26 cellular contexts compared by ENCODE assay signal in genomic region chr16:88718178-88718577, GRCh38. TPM values are rescaled to one million over a fixed set of nuclear protein-coding genes. Genes with fewer than 3 reads are reported as not detected.
DNase-seq lines count a peak whose midpoint lies in the region; ATAC-seq and TF ChIP-seq lines count a peak whose summit lies in the region.
"Had no signal": no experiment of that assay in that cellular context is flagged by ENCODE, and none has a peak within 500 bp of the region (broad histone marks: within the 10 kb centered on the region; RNA-seq: fewer than 3 reads in every experiment).

No MANE protein-coding gene starts in this region.

- no peak overlapping the region for H3K4me3 Mint-ChIP-seq in activated CD4-positive, alpha-beta T cell treated with anti-CD3 and anti-CD28 coated beads, Interleukin-2, amount 10 ng/mL, durations not matched to agents 24 days and 14 days
- H3K4me3 Mint-ChIP-seq in activated CD4-positive, alpha-beta T cell treated with anti-CD3 and anti-CD28 coated beads, Interleukin-2, amount 10 ng/mL, durations not matched to agents 7 days and 5 days, result no peak overlapping the region
- H3K4me3 Mint-ChIP-seq: activated naive CD8-positive, alpha-beta T cell treated with anti-CD3 and anti-CD28 coated beads, Interleukin-2, amount 50 U/mL, for 24 hours; nephron progenitor cell; T-helper 1 cell treated with Interleukin-12 subunit alpha and Interleukin-12 subunit beta and Interleukin-4 antibody, amounts not matched to agents 30 μg/mL and 1 μg/mL, for 36 hours had no signal

- POLR2A ChIA-PET in activated CD4-positive, alpha-beta T cell treated with anti-CD3 and anti-CD28 coated beads, Interleukin-2, amount 10 ng/mL, durations not matched to agents 7 days and 5 days (lab: Charles Lee), result no interaction called here
- POLR2A ChIA-PET in RWPE1 (lab: Yijun Ruan, JAX; ENCODE audit: low non-redundant PET), result no interaction called here

- H3K36me3 Mint-ChIP-seq in activated CD4-positive, alpha-beta T cell treated with anti-CD3 and anti-CD28 coated beads, Interleukin-2, amount 10 ng/mL, durations not matched to agents 24 days and 14 days (ENCODE audit: low read depth), result peaks cover 42% of the 10 kb centered on the region
- H3K36me3 Mint-ChIP-seq in activated CD4-positive, alpha-beta T cell treated with anti-CD3 and anti-CD28 coated beads, Interleukin-2, amount 10 ng/mL, durations not matched to agents 7 days and 5 days (ENCODE audit: low read depth), result peaks cover 32% of the 10 kb centered on the region

- no peaks in the 10 kb centered on the region for H3K4me1 Mint-ChIP-seq in activated CD4-positive, alpha-beta T cell treated with anti-CD3 and anti-CD28 coated beads, Interleukin-2, amount 10 ng/mL, durations not matched to agents 24 days and 14 days
- H3K4me1 Mint-ChIP-seq in activated CD4-positive, alpha-beta T cell treated with anti-CD3 and anti-CD28 coated beads, Interleukin-2, amount 10 ng/mL, durations not matched to agents 7 days and 5 days, result no peaks in the 10 kb centered on the region
- H3K4me1 Mint-ChIP-seq: activated naive CD8-positive, alpha-beta T cell treated with anti-CD3 and anti-CD28 coated beads, Interleukin-2, amount 50 U/mL, for 24 hours had no signal

- no peaks in the 10 kb centered on the region for H3K27me3 Mint-ChIP-seq in activated CD4-positive, alpha-beta T cell treated with anti-CD3 and anti-CD28 coated beads, Interleukin-2, amount 10 ng/mL, durations not matched to agents 24 days and 14 days
- H3K27me3 Mint-ChIP-seq in activated CD4-positive, alpha-beta T cell treated with anti-CD3 and anti-CD28 coated beads, Interleukin-2, amount 10 ng/mL, durations not matched to agents 7 days and 5 days, result no peaks in the 10 kb centered on the region
- H3K27me3 Mint-ChIP-seq: activated naive CD8-positive, alpha-beta T cell treated with anti-CD3 and anti-CD28 coated beads, Interleukin-2, amount 50 U/mL, for 24 hours had no signal

- intact Hi-C loops in activated CD4-positive, alpha-beta T cell treated with anti-CD3 and anti-CD28 coated beads, Interleukin-2, amount 10 ng/mL, durations not matched to agents 24 days and 14 days (cut with micrococcal nuclease), result no loop called here

- no peak for TF ChIP-seq CTCF in RWPE1 (conservative IDR thresholded peaks at IDR 0.05; ENCODE audit: low read depth)

- peak overlapping the region; percentile 18 for H3K27ac Mint-ChIP-seq in activated CD4-positive, alpha-beta T cell treated with anti-CD3 and anti-CD28 coated beads, Interleukin-2, amount 10 ng/mL, durations not matched to agents 24 days and 14 days
- no peak overlapping the region for H3K27ac Mint-ChIP-seq in activated CD4-positive, alpha-beta T cell treated with anti-CD3 and anti-CD28 coated beads, Interleukin-2, amount 10 ng/mL, durations not matched to agents 7 days and 5 days
- H3K27ac Mint-ChIP-seq: activated naive CD8-positive, alpha-beta T cell treated with anti-CD3 and anti-CD28 coated beads, Interleukin-2, amount 50 U/mL, for 24 hours; nephron progenitor cell; T-helper 1 cell treated with Interleukin-12 subunit alpha and Interleukin-12 subunit beta and Interleukin-4 antibody, amounts not matched to agents 30 μg/mL and 1 μg/mL, for 36 hours had no signal

- no peaks in the 10 kb centered on the region for H3K9me3 Mint-ChIP-seq in activated CD4-positive, alpha-beta T cell treated with anti-CD3 and anti-CD28 coated beads, Interleukin-2, amount 10 ng/mL, durations not matched to agents 24 days and 14 days
- no peaks in the 10 kb centered on the region for H3K9me3 Mint-ChIP-seq in activated CD4-positive, alpha-beta T cell treated with anti-CD3 and anti-CD28 coated beads, Interleukin-2, amount 10 ng/mL, durations not matched to agents 7 days and 5 days
- H3K9me3 Mint-ChIP-seq: activated naive CD8-positive, alpha-beta T cell treated with anti-CD3 and anti-CD28 coated beads, Interleukin-2, amount 50 U/mL, for 24 hours; nephron progenitor cell; T-helper 1 cell treated with Interleukin-12 subunit alpha and Interleukin-12 subunit beta and Interleukin-4 antibody, amounts not matched to agents 30 μg/mL and 1 μg/mL, for 36 hours had no signal

- CTCF ChIA-PET in activated CD4-positive, alpha-beta T cell treated with anti-CD3 and anti-CD28 coated beads, Interleukin-2, amount 10 ng/mL, durations not matched to agents 7 days and 5 days (lab: Charles Lee), result interaction anchor here (1.0 kb wide), 1 partner anchor 11 kb away, joined by 3 read pairs; no protein-coding TSS in a partner anchor
- CTCF ChIA-PET in RWPE1 (lab: Yijun Ruan, JAX), result interaction anchor here (1.1 kb wide), 1 partner anchor 19 kb away, joined by 3 read pairs; no protein-coding TSS in a partner anchor

- ATAC-seq in HG03159 (IDR thresholded peaks at IDR 0.05; ENCODE audit: unreplicated experiment), result no peak
- ATAC-seq in GM19328 (IDR thresholded peaks at IDR 0.05; ENCODE audit: unreplicated experiment), result no peak
- ATAC-seq: activated naive CD8-positive, alpha-beta T cell treated with anti-CD3 and anti-CD28 coated beads, Interleukin-2, amount 50 U/mL, for 24 hours; mucosa of descending colon; upper lobe of right lung had no signal

- H3K27ac ChIP-seq in RWPE1, result peak overlapping the region; percentile 22
- H3K27ac ChIP-seq in cingulate gyrus (ENCODE audit: low read depth, low read length), result peak overlapping the region; percentile 86
- H3K27ac ChIP-seq in temporal lobe (ENCODE audit: low read depth, low read length), result peak overlapping the region; percentile 82
- H3K27ac ChIP-seq: ovary, SK-N-MC, spleen, upper lobe of right lung had no signal

- no peak for DNase-seq in activated CD4-positive, alpha-beta T cell treated with anti-CD3 and anti-CD28 coated beads, Interleukin-2, amount 10 ng/mL, durations not matched to agents 24 days and 14 days
- DNase-seq in activated CD4-positive, alpha-beta T cell treated with anti-CD3 and anti-CD28 coated beads, Interleukin-2, amount 10 ng/mL, durations not matched to agents 7 days and 5 days, result no peak
- DNase-seq in RWPE1 (ENCODE audit: low spot score) (no peak), DMS114 treated with DMSO at 0.1 percent for 48 hours (lab: John Stamatoyannopoulos, UW; ENCODE audit: unreplicated experiment) (no peak)
- DNase-seq: 8988T; activated CD4-positive, CD25-positive, alpha-beta regulatory T cell treated with anti-CD3 and anti-CD28 coated beads, Interleukin-2, amount 50 U/mL, for 72 hours; activated gamma-delta T cell; activated naive CD8-positive, alpha-beta T cell treated with anti-CD3 and anti-CD28 coated beads, Interleukin-2, amount 50 U/mL, for 24 hours; activated T-cell treated with anti-CD3 and anti-CD28 coated beads for 4 hours; cerebellar nuclear complex; effector CD4-positive, alpha-beta T cell; H7; KBM-7; MM.1S; mucosa of descending colon; nephron progenitor cell; ovary; spleen; upper lobe of right lung had no signal

RNA-seq across cellular contexts. Expression of gene CTU2, which starts 11.9 kb away (rescaled TPM):
- 68.8 and 69.9 TPM in 2 replicates for total RNA-seq in activated CD4-positive, alpha-beta T cell treated with anti-CD3 and anti-CD28 coated beads, Interleukin-2, amount 10 ng/mL, durations not matched to agents 24 days and 14 days
- total RNA-seq in activated CD4-positive, alpha-beta T cell treated with anti-CD3 and anti-CD28 coated beads, Interleukin-2, amount 10 ng/mL, durations not matched to agents 7 days and 5 days, result 10 to 100 TPM; 20.5 to 27.2 TPM
- total RNA-seq in temporal lobe, result 7.1 TPM

RNA-seq across cellular contexts. Expression of gene RNF166, which starts 12.0 kb away (rescaled TPM):
- 47.3 and 49.7 TPM in 2 replicates for total RNA-seq in activated CD4-positive, alpha-beta T cell treated with anti-CD3 and anti-CD28 coated beads, Interleukin-2, amount 10 ng/mL, durations not matched to agents 24 days and 14 days
- total RNA-seq in activated CD4-positive, alpha-beta T cell treated with anti-CD3 and anti-CD28 coated beads, Interleukin-2, amount 10 ng/mL, durations not matched to agents 7 days and 5 days, result 100 to 1,000 TPM; 214 to 234 TPM
- total RNA-seq in temporal lobe, result 7.9 TPM

RNA-seq across cellular contexts. Expression of gene SNAI3, which starts 31.9 kb away (rescaled TPM):
- total RNA-seq in activated CD4-positive, alpha-beta T cell treated with anti-CD3 and anti-CD28 coated beads, Interleukin-2, amount 10 ng/mL, durations not matched to agents 24 days and 14 days, result 3.0 and 3.3 TPM in 2 replicates
- total RNA-seq in activated CD4-positive, alpha-beta T cell treated with anti-CD3 and anti-CD28 coated beads, Interleukin-2, amount 10 ng/mL, durations not matched to agents 7 days and 5 days, result 10 to 100 TPM; 21.0 to 24.2 TPM
- total RNA-seq in temporal lobe, result under 0.01 TPM
- total RNA-seq: NCI-H460 had no signal

RNA-seq across cellular contexts. Expression of gene MVD, which starts 55.3 kb away (rescaled TPM):
- total RNA-seq in activated CD4-positive, alpha-beta T cell treated with anti-CD3 and anti-CD28 coated beads, Interleukin-2, amount 10 ng/mL, durations not matched to agents 24 days and 14 days, result 95.7 and 102 TPM in 2 replicates
- 10 to 100 TPM; 65.3 to 72.3 TPM for total RNA-seq in activated CD4-positive, alpha-beta T cell treated with anti-CD3 and anti-CD28 coated beads, Interleukin-2, amount 10 ng/mL, durations not matched to agents 7 days and 5 days
- total RNA-seq in temporal lobe, result 48.9 TPM

Comparison
In these comparisons a context has a peak if more than half of its experiments do, and no peak if none do; other contexts are left out.
1. H3K27ac ChIP-seq: peak in every context shown above with its lines; median percentile 86 in cingulate gyrus; 82 in temporal lobe; 22 in RWPE1.